Comparison of ENCODE assay signal across 1 cellular context in the genomic region with DNA sequence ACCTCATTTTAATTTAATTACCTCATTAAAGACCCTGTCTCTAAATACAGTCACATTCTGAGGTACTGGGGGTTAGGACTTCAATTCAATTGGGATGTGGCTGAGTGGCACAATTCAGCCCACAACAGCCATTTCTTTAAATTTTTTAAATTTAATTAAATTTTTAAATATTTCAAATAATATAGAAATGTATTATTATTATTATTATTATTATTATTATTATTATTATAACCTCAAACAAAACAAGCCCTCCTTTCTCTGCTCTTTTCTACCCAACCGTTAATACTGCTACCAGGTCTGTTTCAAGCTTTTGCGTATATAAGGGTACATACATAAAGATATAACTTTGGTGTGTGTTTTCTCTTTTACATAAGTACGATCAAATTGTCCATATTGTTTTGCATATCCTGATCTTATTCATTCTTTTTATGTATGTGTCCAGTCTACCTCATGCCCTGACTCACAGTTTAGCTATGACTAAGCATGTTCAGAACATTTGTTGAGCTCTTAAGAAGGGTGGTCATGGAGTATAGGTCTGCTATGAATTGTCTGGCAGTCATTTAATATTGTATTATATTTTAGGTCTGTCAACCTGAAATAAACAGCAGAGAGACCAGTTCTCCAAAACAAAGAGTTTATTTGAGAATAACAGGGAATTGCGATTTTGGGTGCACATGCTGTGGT.
A peak's percentile ranks its signal among the peaks of the same experiment; 100 is the strongest.
TF ChIP-seq lines count a peak whose summit lies in the region.

No MANE protein-coding gene starts in this region.

TF ChIP-seq in K562, 482 proteins besides CTCF, POLR2A, EP300 and RAD21 (continued from another document):
- TF ChIP-seq, protein P1, sequence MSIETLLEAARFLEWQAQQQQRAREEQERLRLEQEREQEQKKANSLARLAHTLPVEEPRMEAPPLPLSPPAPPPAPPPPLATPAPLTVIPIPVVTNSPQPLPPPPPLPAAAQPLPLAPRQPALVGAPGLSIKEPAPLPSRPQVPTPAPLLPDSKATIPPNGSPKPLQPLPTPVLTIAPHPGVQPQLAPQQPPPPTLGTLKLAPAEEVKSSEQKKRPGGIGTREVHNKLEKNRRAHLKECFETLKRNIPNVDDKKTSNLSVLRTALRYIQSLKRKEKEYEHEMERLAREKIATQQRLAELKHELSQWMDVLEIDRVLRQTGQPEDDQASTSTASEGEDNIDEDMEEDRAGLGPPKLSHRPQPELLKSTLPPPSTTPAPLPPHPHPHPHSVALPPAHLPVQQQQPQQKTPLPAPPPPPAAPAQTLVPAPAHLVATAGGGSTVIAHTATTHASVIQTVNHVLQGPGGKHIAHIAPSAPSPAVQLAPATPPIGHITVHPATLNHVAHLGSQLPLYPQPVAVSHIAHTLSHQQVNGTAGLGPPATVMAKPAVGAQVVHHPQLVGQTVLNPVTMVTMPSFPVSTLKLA (conservative IDR thresholded peaks at IDR 0.05): 0 out of 4 replicates have a peak, but pooled peaks of 1 of the 2 experiments have one; percentile 13
- peak; percentile 61; the same call in 1 of the 2 replicates for TF ChIP-seq JUND (IDR thresholded peaks at IDR 0.05; ENCODE audit: borderline replicate concordance, low read depth, low read length)
- TF ChIP-seq JUND (tag; IDR thresholded peaks at IDR 0.05; ENCODE audit: borderline replicate concordance, low read depth, low read length): no peak
- TF ChIP-seq HIVEP1 (CRISPR knock-in tag; IDR thresholded peaks at IDR 0.05): no peak
- TF ChIP-seq, protein P2, sequence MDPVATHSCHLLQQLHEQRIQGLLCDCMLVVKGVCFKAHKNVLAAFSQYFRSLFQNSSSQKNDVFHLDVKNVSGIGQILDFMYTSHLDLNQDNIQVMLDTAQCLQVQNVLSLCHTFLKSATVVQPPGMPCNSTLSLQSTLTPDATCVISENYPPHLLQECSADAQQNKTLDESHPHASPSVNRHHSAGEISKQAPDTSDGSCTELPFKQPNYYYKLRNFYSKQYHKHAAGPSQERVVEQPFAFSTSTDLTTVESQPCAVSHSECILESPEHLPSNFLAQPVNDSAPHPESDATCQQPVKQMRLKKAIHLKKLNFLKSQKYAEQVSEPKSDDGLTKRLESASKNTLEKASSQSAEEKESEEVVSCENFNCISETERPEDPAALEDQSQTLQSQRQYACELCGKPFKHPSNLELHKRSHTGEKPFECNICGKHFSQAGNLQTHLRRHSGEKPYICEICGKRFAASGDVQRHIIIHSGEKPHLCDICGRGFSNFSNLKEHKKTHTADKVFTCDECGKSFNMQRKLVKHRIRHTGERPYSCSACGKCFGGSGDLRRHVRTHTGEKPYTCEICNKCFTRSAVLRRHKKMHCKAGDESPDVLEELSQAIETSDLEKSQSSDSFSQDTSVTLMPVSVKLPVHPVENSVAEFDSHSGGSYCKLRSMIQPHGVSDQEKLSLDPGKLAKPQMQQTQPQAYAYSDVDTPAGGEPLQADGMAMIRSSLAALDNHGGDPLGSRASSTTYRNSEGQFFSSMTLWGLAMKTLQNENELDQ (CRISPR knock-in tag; IDR thresholded peaks at IDR 0.05; ENCODE audit: borderline replicate concordance): no peak
- peak; percentile 76 for TF ChIP-seq MAFG (tag; conservative IDR thresholded peaks at IDR 0.05)
- peak; percentile 48; the same call in 1 of the 2 replicates for TF ChIP-seq MAFK (IDR thresholded peaks at IDR 0.05; ENCODE audit: low read length)
- no peak for TF ChIP-seq GABPA (tag; conservative IDR thresholded peaks at IDR 0.05; ENCODE audit: low read depth)
- TF ChIP-seq, protein P3, sequence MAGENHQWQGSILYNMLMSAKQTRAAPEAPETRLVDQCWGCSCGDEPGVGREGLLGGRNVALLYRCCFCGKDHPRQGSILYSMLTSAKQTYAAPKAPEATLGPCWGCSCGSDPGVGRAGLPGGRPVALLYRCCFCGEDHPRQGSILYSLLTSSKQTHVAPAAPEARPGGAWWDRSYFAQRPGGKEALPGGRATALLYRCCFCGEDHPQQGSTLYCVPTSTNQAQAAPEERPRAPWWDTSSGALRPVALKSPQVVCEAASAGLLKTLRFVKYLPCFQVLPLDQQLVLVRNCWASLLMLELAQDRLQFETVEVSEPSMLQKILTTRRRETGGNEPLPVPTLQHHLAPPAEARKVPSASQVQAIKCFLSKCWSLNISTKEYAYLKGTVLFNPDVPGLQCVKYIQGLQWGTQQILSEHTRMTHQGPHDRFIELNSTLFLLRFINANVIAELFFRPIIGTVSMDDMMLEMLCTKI (IDR thresholded peaks at IDR 0.05; ENCODE audit: partially characterized antibody): no peak
- TF ChIP-seq, protein P4, sequence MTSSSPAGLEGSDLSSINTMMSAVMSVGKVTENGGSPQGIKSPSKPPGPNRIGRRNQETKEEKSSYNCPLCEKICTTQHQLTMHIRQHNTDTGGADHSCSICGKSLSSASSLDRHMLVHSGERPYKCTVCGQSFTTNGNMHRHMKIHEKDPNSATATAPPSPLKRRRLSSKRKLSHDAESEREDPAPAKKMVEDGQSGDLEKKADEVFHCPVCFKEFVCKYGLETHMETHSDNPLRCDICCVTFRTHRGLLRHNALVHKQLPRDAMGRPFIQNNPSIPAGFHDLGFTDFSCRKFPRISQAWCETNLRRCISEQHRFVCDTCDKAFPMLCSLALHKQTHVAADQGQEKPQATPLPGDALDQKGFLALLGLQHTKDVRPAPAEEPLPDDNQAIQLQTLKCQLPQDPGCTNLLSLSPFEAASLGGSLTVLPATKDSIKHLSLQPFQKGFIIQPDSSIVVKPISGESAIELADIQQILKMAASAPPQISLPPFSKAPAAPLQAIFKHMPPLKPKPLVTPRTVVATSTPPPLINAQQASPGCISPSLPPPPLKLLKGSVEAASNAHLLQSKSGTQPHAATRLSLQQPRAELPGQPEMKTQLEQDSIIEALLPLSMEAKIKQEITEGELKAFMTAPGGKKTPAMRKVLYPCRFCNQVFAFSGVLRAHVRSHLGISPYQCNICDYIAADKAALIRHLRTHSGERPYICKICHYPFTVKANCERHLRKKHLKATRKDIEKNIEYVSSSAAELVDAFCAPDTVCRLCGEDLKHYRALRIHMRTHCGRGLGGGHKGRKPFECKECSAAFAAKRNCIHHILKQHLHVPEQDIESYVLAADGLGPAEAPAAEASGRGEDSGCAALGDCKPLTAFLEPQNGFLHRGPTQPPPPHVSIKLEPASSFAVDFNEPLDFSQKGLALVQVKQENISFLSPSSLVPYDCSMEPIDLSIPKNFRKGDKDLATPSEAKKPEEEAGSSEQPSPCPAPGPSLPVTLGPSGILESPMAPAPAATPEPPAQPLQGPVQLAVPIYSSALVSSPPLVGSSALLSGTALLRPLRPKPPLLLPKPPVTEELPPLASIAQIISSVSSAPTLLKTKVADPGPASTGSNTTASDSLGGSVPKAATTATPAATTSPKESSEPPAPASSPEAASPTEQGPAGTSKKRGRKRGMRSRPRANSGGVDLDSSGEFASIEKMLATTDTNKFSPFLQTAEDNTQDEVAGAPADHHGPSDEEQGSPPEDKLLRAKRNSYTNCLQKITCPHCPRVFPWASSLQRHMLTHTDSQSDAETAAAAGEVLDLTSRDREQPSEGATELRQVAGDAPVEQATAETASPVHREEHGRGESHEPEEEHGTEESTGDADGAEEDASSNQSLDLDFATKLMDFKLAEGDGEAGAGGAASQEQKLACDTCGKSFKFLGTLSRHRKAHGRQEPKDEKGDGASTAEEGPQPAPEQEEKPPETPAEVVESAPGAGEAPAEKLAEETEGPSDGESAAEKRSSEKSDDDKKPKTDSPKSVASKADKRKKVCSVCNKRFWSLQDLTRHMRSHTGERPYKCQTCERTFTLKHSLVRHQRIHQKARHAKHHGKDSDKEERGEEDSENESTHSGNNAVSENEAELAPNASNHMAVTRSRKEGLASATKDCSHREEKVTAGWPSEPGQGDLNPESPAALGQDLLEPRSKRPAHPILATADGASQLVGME (CRISPR knock-in tag; IDR thresholded peaks at IDR 0.05): no peak
- 0 out of 2 replicates have a peak, but pooled peaks have one; percentile 41 for TF ChIP-seq NFE2L1 (tag; IDR thresholded peaks at IDR 0.05; ENCODE audit: borderline replicate concordance, low read depth)
- TF ChIP-seq ZNF384 (IDR thresholded peaks at IDR 0.05; ENCODE audit: low read depth, low read length): no peak
- TF ChIP-seq POLR2AphosphoS5 (IDR thresholded peaks at IDR 0.05; ENCODE audit: control insufficient read depth, insufficient read depth, low read depth, low read length): no peak
- TF ChIP-seq NFE2 (IDR thresholded peaks at IDR 0.05; ENCODE audit: low read depth): peak; percentile 59
- TF ChIP-seq SIX5 (IDR thresholded peaks at IDR 0.05; ENCODE audit: borderline replicate concordance in 1 of 2, insufficient read depth in 1 of 2, low read depth in 1 of 2, low read length in 2 of 2): no peak
- 0 out of 2 replicates have a peak, but pooled peaks have one; percentile 51 for TF ChIP-seq NFRKB (IDR thresholded peaks at IDR 0.05; ENCODE audit: low read depth)
- TF ChIP-seq ZBTB1 (CRISPR knock-in tag; IDR thresholded peaks at IDR 0.05; ENCODE audit: borderline replicate concordance, low read depth): no peak
- no peak for TF ChIP-seq HDGF (IDR thresholded peaks at IDR 0.05)
